ENCODE assay signal across 16 cellular contexts in the genomic region with DNA sequence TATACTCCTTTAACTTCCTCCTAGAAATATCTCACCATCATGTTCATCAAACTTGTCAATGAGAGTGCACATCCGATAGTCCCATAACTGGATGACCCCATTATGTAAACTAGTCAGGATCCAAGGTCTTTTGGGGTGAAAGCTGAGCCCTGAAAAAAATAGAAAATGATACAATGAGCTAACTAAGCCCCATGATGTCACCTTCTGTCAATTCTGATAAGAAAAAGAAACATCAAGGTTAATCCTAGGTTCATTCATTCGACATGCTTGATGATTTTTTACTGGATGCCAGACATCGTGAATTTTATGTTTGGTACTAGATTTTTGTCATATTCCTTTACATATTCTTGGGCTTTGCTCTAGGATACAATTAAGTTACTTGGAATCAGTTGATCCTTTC. TPM values are rescaled to one million over a fixed set of nuclear protein-coding genes. Genes with fewer than 3 reads are reported as not detected.
A peak's percentile ranks its signal among the peaks of the same experiment; 100 is the strongest.
DNase-seq lines count a peak whose midpoint lies in the region; ATAC-seq and TF ChIP-seq lines count a peak whose summit lies in the region.
"Had no signal": no experiment of that assay in that cellular context is flagged by ENCODE, and none has a peak within 500 bp of the region (broad histone marks: within the 10 kb centered on the region; RNA-seq: fewer than 3 reads in every experiment).

No MANE protein-coding gene starts in this region.

- H2BK5ac ChIP-seq in mesenchymal stem cell (ENCODE audit: low read depth, low read length, poor library complexity, severe bottlenecking): no peak overlapping the region

- peaks cover 15% of the 10 kb centered on the region for H3K36me3 ChIP-seq in CD8-positive, alpha-beta T cell (ENCODE audit: insufficient read depth, low read length)
- H3K36me3 ChIP-seq in adipocyte (ENCODE audit: control insufficient read depth, insufficient read depth, low read length, severe bottlenecking) (peaks cover 55% of the 10 kb centered on the region), mesenchymal stem cell (ENCODE audit: control insufficient read depth in 1 of 2, insufficient read depth in 2 of 2, low read depth in 1 of 2, low read length in 2 of 2) (peaks cover 5 to 64% of the 10 kb centered on the region in 2 experiments)

- no peak overlapping the region for H2AFZ ChIP-seq in mesenchymal stem cell (ENCODE audit: low read depth, low read length)

- no peak overlapping the region for H4K91ac ChIP-seq in mesenchymal stem cell (ENCODE audit: low read length)

- H3K9me3 ChIP-seq in CD8-positive, alpha-beta T cell (ENCODE audit: low read length): no peaks in the 10 kb centered on the region
- H3K9me3 ChIP-seq in adipocyte (ENCODE audit: control insufficient read depth, low read length): no peaks in the 10 kb centered on the region
- H3K9me3 ChIP-seq in mesenchymal stem cell (ENCODE audit: control insufficient read depth, low read length): no peaks in the 10 kb centered on the region
- H3K9me3 ChIP-seq: left ventricle myocardium inferior had no signal

- 100% methylated on average over 2 of the region's 3 CpGs for WGBS in mesenchymal stem cell

- H2BK15ac ChIP-seq in mesenchymal stem cell (ENCODE audit: low read depth, poor library complexity, severe bottlenecking): no peak overlapping the region

- peak overlapping the region; percentile 94 for H3K9ac ChIP-seq in adipocyte (ENCODE audit: low read length)
- peak overlapping the region; percentile 99 for H3K9ac ChIP-seq in mesenchymal stem cell (ENCODE audit: low read length)

- no peak overlapping the region for H3K4me3 ChIP-seq in CD8-positive, alpha-beta T cell (ENCODE audit: low read depth, low read length)
- H3K4me3 ChIP-seq in adipocyte (ENCODE audit: low read length): peak overlapping the region; percentile 99
- H3K4me3 ChIP-seq in mesenchymal stem cell (ENCODE audit: insufficient read depth in 1 of 2, low read depth in 1 of 2, low read length in 2 of 2): peak overlapping the region in 1 of 2 experiments; percentile 96
- H3K4me3 ChIP-seq in coronary artery: no peak overlapping the region

- no peaks in the 10 kb centered on the region for H3K27me3 Mint-ChIP-seq in CD8-positive, alpha-beta T cell (ENCODE audit: low read depth)
- H3K27me3 Mint-ChIP-seq: activated CD4-positive, alpha-beta T cell treated with anti-CD3 and anti-CD28 coated beads for 36 hours had no signal

- no peak for TF ChIP-seq CTCF in CD8-positive, alpha-beta T cell (IDR thresholded peaks at IDR 0.05)
- no peak for TF ChIP-seq CTCF in coronary artery (IDR thresholded peaks at IDR 0.05)

- no peaks in the 10 kb centered on the region for H3K9me3 Mint-ChIP-seq in CD8-positive, alpha-beta T cell

- DNase-seq in CD8-positive, alpha-beta T cell: no peak
- DNase-seq in adipocyte (ENCODE audit: low read depth): no peak
- DNase-seq in mesenchymal stem cell: no peak
- no peak for DNase-seq in coronary artery (ENCODE audit: low spot score)
- no peak for DNase-seq in SHP77 treated with DMSO at 0.1 percent for 48 hours (lab: John Stamatoyannopoulos, UW)
- DNase-seq in activated effector memory CD4-positive, alpha-beta T cell treated with Interleukin-2 at 50 U/mL for 16 hours: no peak
- DNase-seq: activated CD4-positive, alpha-beta T cell treated with anti-CD3 and anti-CD28 coated beads for 36 hours; AML-193; anterior cingulate cortex; DMS53; dorsolateral prefrontal cortex; KG1; left ventricle myocardium inferior; NCI-H1105 treated with DMSO at 0.1 percent for 48 hours; Right ventricle myocardium superior; T-helper 9 cell had no signal

- H3K4me1 ChIP-seq in CD8-positive, alpha-beta T cell (ENCODE audit: insufficient read depth, low read length): peaks cover 12% of the 10 kb centered on the region
- H3K4me1 ChIP-seq in adipocyte (ENCODE audit: control insufficient read depth, insufficient read depth, low read length) (peaks cover 43% of the 10 kb centered on the region), mesenchymal stem cell (ENCODE audit: control insufficient read depth, insufficient read depth, low read depth, low read length) (no peaks in the 10 kb centered on the region)

- no peak overlapping the region for H4K8ac ChIP-seq in mesenchymal stem cell (ENCODE audit: low read length)

- H3K23ac ChIP-seq in mesenchymal stem cell (ENCODE audit: low read length in 2 of 2): no peak overlapping the region

- peaks cover 67% of the 10 kb centered on the region for H3K4me1 Mint-ChIP-seq in CD8-positive, alpha-beta T cell (ENCODE audit: low read depth)

- H3K4ac ChIP-seq in mesenchymal stem cell (ENCODE audit: low read depth in 1 of 2, low read length in 2 of 2): no peak overlapping the region

- CTCF ChIA-PET in CD8-positive, alpha-beta T cell (lab: Charles Lee): interaction anchor here (2.2 kb wide), 1 partner anchor 49 kb away, joined by 9 read pairs; no protein-coding TSS in a partner anchor

- no peak overlapping the region for H2AK5ac ChIP-seq in mesenchymal stem cell (ENCODE audit: low read length, severe bottlenecking)

- H3K27ac ChIP-seq in CD8-positive, alpha-beta T cell (ENCODE audit: low read depth, low read length): no peak overlapping the region
- H3K27ac ChIP-seq in mesenchymal stem cell (ENCODE audit: low read length, poor library complexity, severe bottlenecking) (no peak overlapping the region), coronary artery (no peak overlapping the region)
- H3K27ac ChIP-seq: left ventricle myocardium inferior had no signal

- H2BK12ac ChIP-seq in mesenchymal stem cell (ENCODE audit: low read length in 2 of 2): no peak overlapping the region

- no peak for ATAC-seq in CD8-positive, alpha-beta T cell
- ATAC-seq: activated CD4-positive, alpha-beta T cell treated with anti-CD3 and anti-CD28 coated beads for 36 hours had no signal

- H3K36me3 Mint-ChIP-seq in CD8-positive, alpha-beta T cell: peaks cover 76% of the 10 kb centered on the region

- intact Hi-C loops in CD8-positive, alpha-beta T cell (cut with DNase I, micrococcal nuclease): loop anchor here (5.0 to 10.0 kb wide), 6 partner anchors 205 to 1407 kb away; a partner anchor contains a TSS

- POLR2A ChIA-PET in CD8-positive, alpha-beta T cell (lab: Charles Lee): no interaction called here

- peaks cover 2% of the 10 kb centered on the region for H3K79me1 ChIP-seq in mesenchymal stem cell (replicated peaks; ENCODE audit: low read length, poor library complexity, severe bottlenecking)

- no peak overlapping the region for H3K14ac ChIP-seq in mesenchymal stem cell (ENCODE audit: low read length in 2 of 2)

- H3K4me2 ChIP-seq in mesenchymal stem cell (ENCODE audit: low read length, poor library complexity, severe bottlenecking): no peak overlapping the region

- H3K18ac ChIP-seq in mesenchymal stem cell (ENCODE audit: low read depth in 1 of 2, low read length in 2 of 2): no peak overlapping the region

- peak overlapping the region; percentile 49 for H3K27ac Mint-ChIP-seq in CD8-positive, alpha-beta T cell

- H2BK120ac ChIP-seq in mesenchymal stem cell (ENCODE audit: low read depth, low read length): no peak overlapping the region

- H3K4me3 Mint-ChIP-seq in CD8-positive, alpha-beta T cell: no peak overlapping the region

- H3K27me3 ChIP-seq in CD8-positive, alpha-beta T cell (ENCODE audit: insufficient read depth, low read length): no peaks in the 10 kb centered on the region
- H3K27me3 ChIP-seq in adipocyte (replicated peaks; ENCODE audit: control insufficient read depth, insufficient read depth, low read length) (no peaks in the 10 kb centered on the region), mesenchymal stem cell (ENCODE audit: control insufficient read depth in 1 of 2, insufficient read depth in 1 of 2, low read length in 2 of 2) (no peaks in the 10 kb centered on the region)
- H3K27me3 ChIP-seq: dorsolateral prefrontal cortex had no signal

RNA-seq across cellular contexts. Expression of a gene that starts 2.9 kb away (rescaled TPM):
- total RNA-seq in CD8-positive, alpha-beta T cell: 100 to 1,000 TPM; 116 to 126 TPM
- 189 TPM for polyA plus RNA-seq in mesenchymal stem cell (2013, experiment 1 of 2)
- polyA plus RNA-seq in mesenchymal stem cell (2013, experiment 2 of 2): 186 TPM

RNA-seq across cellular contexts. Expression of a gene that starts 3.0 kb away (rescaled TPM):
- 10 to 100 TPM; 55.6 to 58.4 TPM for total RNA-seq in CD8-positive, alpha-beta T cell
- 193 TPM for polyA plus RNA-seq in mesenchymal stem cell (2013, experiment 1 of 2)
- 190 TPM for polyA plus RNA-seq in mesenchymal stem cell (2013, experiment 2 of 2)

RNA-seq across cellular contexts. Expression of a gene that starts 26.7 kb away (rescaled TPM):
- total RNA-seq in CD8-positive, alpha-beta T cell: under 1 TPM in 1 of 2 experiments, not detected in 1; 0.24 TPM
- 0.23 TPM for polyA plus RNA-seq in mesenchymal stem cell (2013, experiment 1 of 2)
- polyA plus RNA-seq in mesenchymal stem cell (2013, experiment 2 of 2): 0.16 TPM
- total RNA-seq: left ventricle myocardium inferior, Right ventricle myocardium superior had no signal

RNA-seq across cellular contexts. Expression of a gene that starts 55.2 kb away (rescaled TPM):
- 10 to 100 TPM; 36.0 to 37.4 TPM for total RNA-seq in CD8-positive, alpha-beta T cell
- 25.8 TPM for polyA plus RNA-seq in mesenchymal stem cell (2013, experiment 1 of 2)
- 26.9 TPM for polyA plus RNA-seq in mesenchymal stem cell (2013, experiment 2 of 2)
